Comparison of ENCODE assay signal across 27 cellular contexts in the genomic region with DNA sequence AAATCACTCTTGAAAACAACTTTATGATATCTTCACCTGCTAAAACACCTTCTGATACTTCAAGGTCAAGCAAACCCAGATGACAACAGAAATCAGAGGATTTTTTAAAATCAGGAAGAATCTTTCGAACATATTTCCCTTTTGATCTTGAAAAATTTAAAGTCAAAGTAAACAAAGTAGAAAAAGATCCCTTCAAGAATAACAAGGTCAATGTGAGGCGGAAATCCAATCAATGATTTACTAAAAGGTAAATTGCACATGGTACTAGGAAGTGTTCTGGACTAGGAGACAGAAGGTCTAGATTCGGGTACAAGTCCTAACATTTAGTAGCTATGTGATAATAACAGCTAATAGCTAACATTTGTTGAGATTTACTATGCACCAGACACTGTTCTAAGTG.
"Had no signal": no experiment of that assay in that cellular context is flagged by ENCODE, and none has a peak within 500 bp of the region (broad histone marks: within the 10 kb centered on the region; RNA-seq: fewer than 3 reads in every experiment).

No MANE protein-coding gene starts in this region.

- ATAC-seq: effector memory CD8-positive, alpha-beta T cell; gastrocnemius medialis; psoas muscle had no signal

- H3K4me1 ChIP-seq: spleen had no signal

- H3K27me3 ChIP-seq: adrenal gland, cardiac muscle cell, gastrocnemius medialis, ovary, right atrium auricular region, spleen, suprapubic skin, tibial artery, upper lobe of right lung had no signal

- H3K27ac ChIP-seq: adrenal gland, cardiac muscle cell, gastrocnemius medialis, left ventricle myocardium inferior, right atrium auricular region, spleen, suprapubic skin, tibial artery, upper lobe of right lung had no signal

- H3K9me3 ChIP-seq: adrenal gland, gastrocnemius medialis, left ventricle myocardium inferior, ovary, psoas muscle, right atrium auricular region, spleen, suprapubic skin, tibial artery, upper lobe of right lung had no signal

- DNase-seq: activated CD4-positive, alpha-beta T cell treated with anti-CD3 and anti-CD28 coated beads for 4 hours; activated CD4-positive, alpha-beta T cell treated with anti-CD3 and anti-CD28 coated beads, Interleukin-2, amount 50 U/mL, for 48 hours; activated CD8-positive, alpha-beta memory T cell treated with anti-CD3 and anti-CD28 coated beads for 24 hours; activated effector memory CD4-positive, alpha-beta T cell treated with anti-CD3 and anti-CD28 coated beads, Interleukin-2, amount 50 U/mL, for 16 hours; activated naive CD4-positive, alpha-beta T cell treated with anti-CD3 and anti-CD28 coated beads for 36 hours; activated naive CD8-positive, alpha-beta T cell treated with anti-CD3 and anti-CD28 coated beads for 36 hours; adrenal gland; cerebellar nuclear complex; cortex of kidney; effector memory CD8-positive, alpha-beta T cell; erythroblast; gastrocnemius medialis; glutamatergic neuron; hypothalamus; immature natural killer cell; kidney glomerular epithelial cell; left ventricle myocardium inferior; naive B cell; spleen; stimulated activated naive CD4-positive, alpha-beta T cell; tibial artery; upper lobe of right lung had no signal

- H3K36me3 ChIP-seq: adrenal gland, cardiac muscle cell, gastrocnemius medialis, ovary, right atrium auricular region, suprapubic skin, tibial artery had no signal

- H3K4me3 ChIP-seq: adrenal gland, cardiac muscle cell, gastrocnemius medialis, left ventricle myocardium inferior, ovary, psoas muscle, right atrium auricular region, spleen, suprapubic skin, tibial artery, upper lobe of right lung had no signal
